Comparison of ENCODE assay signal across 8 cellular contexts in genomic region chr10:75210193-75211006, GRCh38. TPM values are rescaled to one million over a fixed set of nuclear protein-coding genes. Genes with fewer than 3 reads are reported as not detected.
DNase-seq lines count a peak whose midpoint lies in the region; ATAC-seq and TF ChIP-seq lines count a peak whose summit lies in the region.

A gene with protein sequence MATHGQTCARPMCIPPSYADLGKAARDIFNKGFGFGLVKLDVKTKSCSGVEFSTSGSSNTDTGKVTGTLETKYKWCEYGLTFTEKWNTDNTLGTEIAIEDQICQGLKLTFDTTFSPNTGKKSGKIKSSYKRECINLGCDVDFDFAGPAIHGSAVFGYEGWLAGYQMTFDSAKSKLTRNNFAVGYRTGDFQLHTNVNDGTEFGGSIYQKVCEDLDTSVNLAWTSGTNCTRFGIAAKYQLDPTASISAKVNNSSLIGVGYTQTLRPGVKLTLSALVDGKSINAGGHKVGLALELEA (plus strand): TSS chr10:75210796. CDS start chr10:75211159, 363 bp downstream.

- H2AFZ ChIP-seq in OCI-LY7 (ENCODE audit: low read length) = peak within 1 kb of the TSS; percentile 83

- H3K4me2 ChIP-seq in OCI-LY7 (ENCODE audit: low read length) = peak within 1 kb of the TSS; percentile 94

- no peaks in the 10 kb centered on the region for H3K9me3 ChIP-seq in OCI-LY7 (ENCODE audit: low read length)
- no peaks in the 10 kb centered on the region for H3K9me3 ChIP-seq in mucosa of stomach (ENCODE audit: control insufficient read depth, low read length)

- H3K79me2 ChIP-seq in OCI-LY7 (ENCODE audit: insufficient read depth, low read depth, low read length) = peaks cover 45% of the 10 kb centered on the region

- intact Hi-C loops in OCI-LY7 (cut with micrococcal nuclease; ENCODE audit: unreplicated experiment) = loop anchor here (1.0 to 5.0 kb wide), 3 partner anchors 22 to 98 kb away; partner anchors contain the start of gene SAMD8

- POLR2A ChIA-PET in OCI-LY7 (lab: Charles Lee) = interaction anchor here (0.5 to 2.9 kb wide), 14 partner anchors 9 to 1114 kb away, joined by 3 to 20 read pairs (median 3); no protein-coding TSS in a partner anchor

- peak within 1 kb of the TSS; percentile 75 for H3K27ac ChIP-seq in OCI-LY7 (ENCODE audit: low read depth, low read length, poor library complexity, severe bottlenecking)

- no TSS peak for BruUV-seq in OCI-LY7 (replicated peaks; lab: Mats Ljungman, UMichigan)

- TF ChIP-seq CTCF in OCI-LY7 (conservative IDR thresholded peaks at IDR 0.05; ENCODE audit: low read length) (no peak), epithelial cell of proximal tubule (conservative IDR thresholded peaks at IDR 0.05; ENCODE audit: low read depth, low read length) (no peak)

- DNase-seq in D341Med (ENCODE audit: low spot score) (peak; percentile 94), HUDEP-2 (lab: John Stamatoyannopoulos, UW; ENCODE audit: unreplicated experiment in 76 of 76) (peak in 75 of 76 experiments; percentile 20 to 99 (median 84)), OCI-LY7 (ENCODE audit: low spot score) (peak; percentile 92), activated T-cell treated with anti-CD3 and anti-CD28 coated beads for 4 hours (peak; percentile 92), epithelial cell of proximal tubule (ENCODE audit: low read depth) (no peak)
- DNase-seq in stimulated activated CD8-positive, alpha-beta memory T cell treated with anti-CD3 and anti-CD28 coated beads, Interleukin-7, amount 100 ng/mL, for 1 hour (ENCODE audit: low read depth in 2 of 2) = peak; percentile 91 to 92

- CTCF ChIA-PET in OCI-LY7 (lab: Charles Lee; ENCODE audit: unreplicated experiment) = interaction anchor here (0.5 to 1.6 kb wide), 4 partner anchors 21 to 356 kb away, joined by 3 to 11 read pairs (median 4); partner anchors contain the start of gene COMTD1

- no peaks in the 10 kb centered on the region for H3K27me3 ChIP-seq in mucosa of stomach (ENCODE audit: control insufficient read depth, insufficient read depth, low read length)

- peak; percentile 87 for ATAC-seq in GM21390 (IDR thresholded peaks at IDR 0.05; ENCODE audit: unreplicated experiment)

- H3K9me2 ChIP-seq in OCI-LY7 (ENCODE audit: insufficient read depth, low read length) = no peaks in the 10 kb centered on the region

- peaks cover 11% of the 10 kb centered on the region; the same call in 1 of the 2 replicates for H4K20me1 ChIP-seq in OCI-LY7 (ENCODE audit: insufficient read depth, low read length)

- H3K4me1 ChIP-seq in OCI-LY7 (ENCODE audit: insufficient read depth, low read length, poor library complexity, severe bottlenecking) (peaks cover 19% of the 10 kb centered on the region), mucosa of stomach (ENCODE audit: control insufficient read depth, insufficient read depth, low read length) (peaks cover 15% of the 10 kb centered on the region)

- H3K4me3 ChIP-seq in OCI-LY7 (ENCODE audit: low read depth, low read length, poor library complexity, severe bottlenecking) (peak within 1 kb of the TSS; percentile 96), epithelial cell of proximal tubule (ENCODE audit: low read depth, low read length) (peak within 1 kb of the TSS; percentile 94), mucosa of stomach (ENCODE audit: low read length) (peak within 1 kb of the TSS; percentile 86)

- H3K36me3 ChIP-seq in OCI-LY7 (ENCODE audit: insufficient read depth, low read length) (peaks cover 42% of the 10 kb centered on the region), mucosa of stomach (ENCODE audit: control insufficient read depth, insufficient read depth, low read length) (no peaks in the 10 kb centered on the region)

- peak within 1 kb of the TSS; percentile 97 for H3K9ac ChIP-seq in mucosa of stomach (ENCODE audit: low read length)

RNA-seq across cellular contexts. Expression of the gene that starts here (rescaled TPM):
- total RNA-seq in OCI-LY7 (2014; rRNA removed; shearing (Covaris generic)) = 77.8 and 81.4 TPM in 2 replicates
- total RNA-seq in OCI-LY7 (2022) = 148 and 182 TPM in 2 replicates
- 213 and 237 TPM in 2 replicates for total RNA-seq in epithelial cell of proximal tubule
